8 cellular contexts compared by ENCODE assay signal in genomic region chr7:100053201-100053600, GRCh38. TPM values are rescaled to one million over a fixed set of nuclear protein-coding genes. Genes with fewer than 3 reads are reported as not detected.
DNase-seq lines count a peak whose midpoint lies in the region; ATAC-seq, FAIRE-seq and TF ChIP-seq lines count a peak whose summit lies in the region.

No MANE protein-coding gene starts in this region.

- CTCF ChIA-PET in H1 (lab: Charles Lee; ENCODE audit: partially characterized antibody): interaction anchor here (0.6 to 2.3 kb wide), 11 partner anchors 11 to 176 kb away, joined by 3 to 15 read pairs (median 4); partner anchors contain the start of gene OR2AE1

- peaks cover 9 to 24% (median 16%) of the 10 kb centered on the region in 4 donors for H3K4me1 Mint-ChIP-seq in naive thymus-derived CD8-positive, alpha-beta T cell

- H2AK5ac ChIP-seq in H1 (ENCODE audit: low read depth, low read length): no peak overlapping the region

- H4K5ac ChIP-seq in H1 (ENCODE audit: insufficient read length, low read depth, low read length): no peak overlapping the region

- 96% methylated on average over 3 of the region's 3 CpGs; no CpG with 5 or more reads in 1 of the 2 experiments for WGBS in H1 (ENCODE audit: extremely low coverage in 1 of 2, insufficient coverage in 1 of 2, insufficient read length in 1 of 2, insufficient replicate concordance in 2 of 2, low coverage in 1 of 2, low lambda C conversion rate in 2 of 2, missing lambda C conversion rate in 1 of 2), 2 experiments
- WGBS in ovary, 3 donors: 33 to 67% (median 65%) methylated on average over 3 of the region's 3 CpGs

- H3K27ac ChIP-seq in H1 (ENCODE audit: low read depth, low read length): no peak overlapping the region
- H3K27ac ChIP-seq in ovary: no peak overlapping the region

- H2BK5ac ChIP-seq in H1 (ENCODE audit: low read depth, low read length): no peak overlapping the region

- no peak overlapping the region for H3K56ac ChIP-seq in H1 (replicated peaks; ENCODE audit: insufficient read length, low read depth, low read length)

- H3K4me3 ChIP-seq in H1 (ENCODE audit: extremely low read depth in 1 of 4, insufficient read depth in 2 of 4, low read depth in 3 of 4, low read length in 4 of 4): no peak overlapping the region
- H3K4me3 ChIP-seq in ovary: no peak overlapping the region

- POLR2A ChIA-PET in H1 (lab: Charles Lee; ENCODE audit: partially characterized antibody): interaction anchor here (0.6 to 18.6 kb wide), 6 partner anchors 12 to 59 kb away, joined by 3 to 294 read pairs (median 6); partner anchors contain the start of gene ZNF3
- POLR2A ChIA-PET in naive thymus-derived CD8-positive, alpha-beta T cell (lab: Charles Lee): no interaction called here

- no peak overlapping the region for H4K91ac ChIP-seq in H1 (replicated peaks; ENCODE audit: insufficient read length, low read length)

- TF ChIP-seq EP300 in H1 (IDR thresholded peaks at IDR 0.05; ENCODE audit: borderline replicate concordance in 1 of 2, low read depth in 2 of 2, low read length in 2 of 2) (no peak), ovary (IDR thresholded peaks at IDR 0.05) (no peak)

- H3K18ac ChIP-seq in H1 (ENCODE audit: extremely low read depth, low read length): no peak overlapping the region

- H3K14ac ChIP-seq in H1 (ENCODE audit: insufficient read length): no peak overlapping the region

- TF ChIP-seq RAD21 in H1 (IDR thresholded peaks at IDR 0.05 in 1 of 2, conservative IDR thresholded peaks at IDR 0.05 in 1 of 2; ENCODE audit: low read depth in 2 of 2, low read length in 2 of 2): peak; percentile 61 to 65

- no peak overlapping the region for H3K27ac Mint-ChIP-seq in naive thymus-derived CD8-positive, alpha-beta T cell

- H3K79me1 ChIP-seq in H1 (ENCODE audit: low read depth, low read length): peaks cover 7% of the 10 kb centered on the region; the same call in 1 of the 2 replicates

- TF ChIP-seq POLR2A in H1 (IDR thresholded peaks at IDR 0.05; ENCODE audit: control extremely low read depth in 1 of 2, low read depth in 2 of 2, low read length in 2 of 2) (no peak), ovary (IDR thresholded peaks at IDR 0.05) (no peak)

- H3K36me3 Mint-ChIP-seq in naive thymus-derived CD8-positive, alpha-beta T cell: peaks cover 0 to 17% (median 0%) of the 10 kb centered on the region in 3 donors

- no peak overlapping the region for H3K23ac ChIP-seq in H1 (ENCODE audit: insufficient read length)

- H3K9ac ChIP-seq in H1 (replicated peaks in 1 of 4; ENCODE audit: extremely low read depth in 1 of 4, low read depth in 3 of 4, low read length in 3 of 4): no peak overlapping the region

- no peak for FAIRE-seq in H1 (lab: Jason Lieb, UNC)

- H2AFZ ChIP-seq in H1 (ENCODE audit: low read length): no peak overlapping the region

- H3K4me3 Mint-ChIP-seq in naive thymus-derived CD8-positive, alpha-beta T cell: no peak overlapping the region

- intact Hi-C loops in ovary (cut with DNase I): no loop called here

- peaks cover 0 to 36% of the 10 kb centered on the region in 2 experiments; a peak in 3 of 4 replicates for H3K79me2 ChIP-seq in H1 (ENCODE audit: control insufficient read depth in 1 of 2, insufficient read depth in 2 of 2, low read length in 2 of 2)

- no peak overlapping the region for H2BK20ac ChIP-seq in H1 (ENCODE audit: low read length)

- H2BK12ac ChIP-seq in H1 (ENCODE audit: low read depth, low read length): no peak overlapping the region

- ATAC-seq in naive thymus-derived CD8-positive, alpha-beta T cell: peak in 1 of 2 donors; percentile 24
- no peak for ATAC-seq in HG02840 (IDR thresholded peaks at IDR 0.05; ENCODE audit: low FRiP score, unreplicated experiment)

- H4K20me1 ChIP-seq in H1 (replicated peaks in 1 of 2; ENCODE audit: control insufficient read depth in 1 of 2, insufficient read depth in 2 of 2, low read length in 2 of 2): peaks cover 0 to 2% of the 10 kb centered on the region in 2 experiments

- TF ChIP-seq CTCF in H1 (IDR thresholded peaks at IDR 0.05; ENCODE audit: control extremely low read depth in 1 of 3, insufficient read depth in 1 of 3, low read depth in 1 of 3, low read length in 3 of 3) (peak in 2 of 3 experiments; percentile 23 to 42; a peak in 2 of 4 replicates), ovary (IDR thresholded peaks at IDR 0.05) (no peak)

- H2BK15ac ChIP-seq in H1 (ENCODE audit: low read length): no peak overlapping the region

- peaks cover 4 to 25% (median 13%) of the 10 kb centered on the region in 4 experiments; a peak in 7 of 8 replicates for H3K36me3 ChIP-seq in H1 (ENCODE audit: control insufficient read depth in 2 of 4, insufficient read depth in 4 of 4, low read length in 3 of 4)
- H3K36me3 ChIP-seq in ovary: no peaks in the 10 kb centered on the region

- no peaks in the 10 kb centered on the region for H3K9me3 Mint-ChIP-seq in naive thymus-derived CD8-positive, alpha-beta T cell

- no peak overlapping the region for H4K8ac ChIP-seq in H1 (ENCODE audit: extremely low read depth, insufficient read depth, low read length)

- H2BK120ac ChIP-seq in H1 (replicated peaks; ENCODE audit: low read depth, low read length): no peak overlapping the region

- H3K27me3 ChIP-seq in H1 (replicated peaks in 1 of 4; ENCODE audit: control insufficient read depth in 3 of 4, extremely low read depth in 1 of 4, insufficient read depth in 3 of 4, low read length in 3 of 4): peaks cover 0 to 1% (median 0%) of the 10 kb centered on the region in 4 experiments; a peak in 1 of 7 replicates
- no peaks in the 10 kb centered on the region for H3K27me3 ChIP-seq in ovary

- peaks cover 6% of the 10 kb centered on the region; the same call in 1 of the 2 replicates for H3K23me2 ChIP-seq in H1 (ENCODE audit: low read depth, low read length)

- no peak overlapping the region for H3K4ac ChIP-seq in H1 (replicated peaks; ENCODE audit: insufficient read length, low read depth, low read length)

- H3K4me1 ChIP-seq in H1 (replicated peaks in 1 of 4; ENCODE audit: control insufficient read depth in 3 of 4, insufficient read depth in 4 of 4, low read length in 3 of 4) (peaks cover 0 to 3% (median 0%) of the 10 kb centered on the region in 4 experiments; a peak in 3 of 7 replicates), ovary (ENCODE audit: insufficient read depth) (peaks cover 5% of the 10 kb centered on the region)

- DNase-seq in stimulated activated CD4-positive, alpha-beta T cell treated with anti-CD3 and anti-CD28 coated beads, Interleukin-15, amount 100 ng/mL, for 24 hours: peak; percentile 14
- DNase-seq in stimulated activated CD4-positive, alpha-beta T cell treated with anti-CD3 and anti-CD28 coated beads, Interleukin-2, amount 100 ng/mL, for 24 hours: no peak
- peak; percentile 76 for DNase-seq in NCI-H1092 (lab: John Stamatoyannopoulos, UW)
- DNase-seq in SHP77 treated with DMSO at 0.1 percent for 48 hours (lab: John Stamatoyannopoulos, UW): peak; percentile 56
- DNase-seq in H1 (ENCODE audit: low read depth in 1 of 2, low spot score in 2 of 2): no peak
- DNase-seq in naive thymus-derived CD8-positive, alpha-beta T cell: peak in 7 of 10 donors; percentile 7 to 55 (median 28)
- no peak for DNase-seq in ovary

- H3K27me3 Mint-ChIP-seq in naive thymus-derived CD8-positive, alpha-beta T cell: no peaks in the 10 kb centered on the region

- H3K9me3 ChIP-seq in H1 (ENCODE audit: insufficient read depth in 2 of 2, low read depth in 1 of 2, low read length in 1 of 2) (no peaks in the 10 kb centered on the region), ovary (no peaks in the 10 kb centered on the region)

- no peak overlapping the region for H3K4me2 ChIP-seq in H1 (ENCODE audit: insufficient read depth in 1 of 2, low read depth in 2 of 2, low read length in 2 of 2)

RNA-seq across cellular contexts. Expression of gene ZSCAN21, which starts 3.6 kb away (rescaled TPM):
- 25.4 and 26.1 TPM in 2 replicates for total RNA-seq in H1 (2021; fragmentation: NEBNext Ultra II Directional; extraction: Animal tissue kit (Norgen Biotek cat#: 25700))
- polyA plus RNA-seq in H1 (2011; rRNA removed): 12.7 and 15.4 TPM in 2 replicates
- polyA plus RNA-seq in H1 (2011; cell fraction: cytosol; rRNA removed): 21.4 TPM
- polyA plus RNA-seq in H1 (2011; cell fraction: nucleus; rRNA removed): 14.6 TPM
- 16.0 to 21.1 TPM (median 18.6 TPM) in 4 replicates for polyA plus RNA-seq in H1 (2012, experiment 1 of 2)
- 7.2 TPM for polyA plus RNA-seq in H1 (2012, experiment 2 of 2)
- polyA plus RNA-seq in H1 (2013, experiment 1 of 2): 15.8 TPM
- 14.5 TPM for polyA plus RNA-seq in H1 (2013, experiment 2 of 2)
- polyA minus RNA-seq in H1 (2011; rRNA and poly(A)+ RNA removed): 20.6 and 21.4 TPM in 2 replicates
- polyA minus RNA-seq in H1 (2011; cell fraction: cytosol; rRNA and poly(A)+ RNA removed): 8.1 TPM
- 11.5 TPM for polyA minus RNA-seq in H1 (2011; cell fraction: nucleus; rRNA and poly(A)+ RNA removed)
- total RNA-seq in naive thymus-derived CD8-positive, alpha-beta T cell: 10 to 100 TPM in 1 of 2 experiments, 1 to 10 TPM in 1; 8.3 to 10.5 TPM
- polyA plus RNA-seq in naive thymus-derived CD8-positive, alpha-beta T cell: 10 to 100 TPM in 1 of 3 donors, 1 to 10 TPM in 2; 5.2 to 11.2 (median 8.2) TPM
- 10 to 100 TPM in 6 of 7 donors, 1 to 10 TPM in 1; 9.2 to 16.2 (median 13.5) TPM for total RNA-seq in ovary
- polyA plus RNA-seq in ovary: 10 to 100 TPM in 1 of 2 donors, 1 to 10 TPM in 1; 9.2 to 11.8 TPM

RNA-seq across cellular contexts. Expression of gene ZNF3, which starts 28.3 kb away (rescaled TPM):
- total RNA-seq in H1 (2021; fragmentation: NEBNext Ultra II Directional; extraction: Animal tissue kit (Norgen Biotek cat#: 25700)): 49.1 and 50.7 TPM in 2 replicates
- 21.3 and 26.9 TPM in 2 replicates for polyA plus RNA-seq in H1 (2011; rRNA removed)
- polyA plus RNA-seq in H1 (2011; cell fraction: cytosol; rRNA removed): 33.8 TPM
- 58.8 TPM for polyA plus RNA-seq in H1 (2011; cell fraction: nucleus; rRNA removed)
- 33.0 to 39.4 TPM (median 38.3 TPM) in 4 replicates for polyA plus RNA-seq in H1 (2012, experiment 1 of 2)
- 17.4 TPM for polyA plus RNA-seq in H1 (2012, experiment 2 of 2)
- 55.9 TPM for polyA plus RNA-seq in H1 (2013, experiment 1 of 2)
- 49.7 TPM for polyA plus RNA-seq in H1 (2013, experiment 2 of 2)
- polyA minus RNA-seq in H1 (2011; rRNA and poly(A)+ RNA removed): 73.2 and 75.3 TPM in 2 replicates
- polyA minus RNA-seq in H1 (2011; cell fraction: cytosol; rRNA and poly(A)+ RNA removed): 24.1 TPM
- 97.8 TPM for polyA minus RNA-seq in H1 (2011; cell fraction: nucleus; rRNA and poly(A)+ RNA removed)
- total RNA-seq in naive thymus-derived CD8-positive, alpha-beta T cell: 10 to 100 TPM; 42.7 to 48.8 TPM
- polyA plus RNA-seq in naive thymus-derived CD8-positive, alpha-beta T cell: 10 to 100 TPM; 17.4 to 28.4 (median 20.2) TPM
- 10 to 100 TPM; 21.9 to 45.0 (median 38.4) TPM for total RNA-seq in ovary
- 10 to 100 TPM; 28.0 to 41.3 TPM for polyA plus RNA-seq in ovary

RNA-seq across cellular contexts. Expression of gene COPS6, which starts 35.6 kb away (rescaled TPM):
- 127 and 128 TPM in 2 replicates for total RNA-seq in H1 (2021; fragmentation: NEBNext Ultra II Directional; extraction: Animal tissue kit (Norgen Biotek cat#: 25700))
- 159 and 225 TPM in 2 replicates for polyA plus RNA-seq in H1 (2011; rRNA removed)
- 182 TPM for polyA plus RNA-seq in H1 (2011; cell fraction: cytosol; rRNA removed)
- polyA plus RNA-seq in H1 (2011; cell fraction: nucleus; rRNA removed): 125 TPM
- 126 to 168 TPM (median 164 TPM) in 4 replicates for polyA plus RNA-seq in H1 (2012, experiment 1 of 2)
- polyA plus RNA-seq in H1 (2012, experiment 2 of 2): 93.7 TPM
- 98.9 TPM for polyA plus RNA-seq in H1 (2013, experiment 1 of 2)
- 103 TPM for polyA plus RNA-seq in H1 (2013, experiment 2 of 2)
- 154 and 162 TPM in 2 replicates for polyA minus RNA-seq in H1 (2011; rRNA and poly(A)+ RNA removed)
- polyA minus RNA-seq in H1 (2011; cell fraction: cytosol; rRNA and poly(A)+ RNA removed): 75.1 TPM
- 66.5 TPM for polyA minus RNA-seq in H1 (2011; cell fraction: nucleus; rRNA and poly(A)+ RNA removed)
- 10 to 100 TPM; 72.0 to 80.2 TPM for total RNA-seq in naive thymus-derived CD8-positive, alpha-beta T cell
- 100 to 1,000 TPM; 107 to 145 (median 121) TPM for polyA plus RNA-seq in naive thymus-derived CD8-positive, alpha-beta T cell
- 100 to 1,000 TPM in 2 of 7 donors, 10 to 100 TPM in 5; 33.6 to 110 (median 98.2) TPM for total RNA-seq in ovary
- 100 to 1,000 TPM in 1 of 2 donors, 10 to 100 TPM in 1; 97.4 to 145 TPM for polyA plus RNA-seq in ovary

RNA-seq across cellular contexts. Expression of gene ZKSCAN1, which starts 37.8 kb away (rescaled TPM):
- total RNA-seq in H1 (2021; fragmentation: NEBNext Ultra II Directional; extraction: Animal tissue kit (Norgen Biotek cat#: 25700)): 37.7 and 40.6 TPM in 2 replicates
- polyA plus RNA-seq in H1 (2011; rRNA removed) (8.2 and 9.3 TPM in 2 replicates), ovary (10 to 100 TPM; 14.2 to 29.4 TPM)
- polyA plus RNA-seq in H1 (2011; cell fraction: cytosol; rRNA removed): 16.9 TPM
- 31.1 TPM for polyA plus RNA-seq in H1 (2011; cell fraction: nucleus; rRNA removed)
- polyA plus RNA-seq in H1 (2012, experiment 1 of 2): 12.1 to 18.6 TPM (median 14.9 TPM) in 4 replicates
- 1.7 TPM for polyA plus RNA-seq in H1 (2012, experiment 2 of 2)
- polyA plus RNA-seq in H1 (2013, experiment 1 of 2): 11.8 TPM
- polyA plus RNA-seq in H1 (2013, experiment 2 of 2): 10.7 TPM
- polyA minus RNA-seq in H1 (2011; rRNA and poly(A)+ RNA removed): 60.6 and 68.2 TPM in 2 replicates
- 28.3 TPM for polyA minus RNA-seq in H1 (2011; cell fraction: cytosol; rRNA and poly(A)+ RNA removed)
- 22.6 TPM for polyA minus RNA-seq in H1 (2011; cell fraction: nucleus; rRNA and poly(A)+ RNA removed)
- total RNA-seq in naive thymus-derived CD8-positive, alpha-beta T cell: 100 to 1,000 TPM; 104 to 108 TPM
- polyA plus RNA-seq in naive thymus-derived CD8-positive, alpha-beta T cell: 10 to 100 TPM; 39.1 to 63.6 (median 47.1) TPM
- total RNA-seq in ovary: 10 to 100 TPM; 28.8 to 90.7 (median 73.9) TPM

RNA-seq across cellular contexts. Expression of gene MCM7, which starts 48.0 kb away (rescaled TPM):
- 339 and 344 TPM in 2 replicates for total RNA-seq in H1 (2021; fragmentation: NEBNext Ultra II Directional; extraction: Animal tissue kit (Norgen Biotek cat#: 25700))
- 313 and 394 TPM in 2 replicates for polyA plus RNA-seq in H1 (2011; rRNA removed)
- polyA plus RNA-seq in H1 (2011; cell fraction: cytosol; rRNA removed): 370 TPM
- 732 TPM for polyA plus RNA-seq in H1 (2011; cell fraction: nucleus; rRNA removed)
- polyA plus RNA-seq in H1 (2012, experiment 1 of 2): 297 to 387 TPM (median 352 TPM) in 4 replicates
- 212 TPM for polyA plus RNA-seq in H1 (2012, experiment 2 of 2)
- 254 TPM for polyA plus RNA-seq in H1 (2013, experiment 1 of 2)
- polyA plus RNA-seq in H1 (2013, experiment 2 of 2): 229 TPM
- polyA minus RNA-seq in H1 (2011; rRNA and poly(A)+ RNA removed): 344 and 385 TPM in 2 replicates
- polyA minus RNA-seq in H1 (2011; cell fraction: cytosol; rRNA and poly(A)+ RNA removed): 320 TPM
- polyA minus RNA-seq in H1 (2011; cell fraction: nucleus; rRNA and poly(A)+ RNA removed): 348 TPM
- 100 to 1,000 TPM; 159 to 161 TPM for total RNA-seq in naive thymus-derived CD8-positive, alpha-beta T cell
- 10 to 100 TPM; 28.7 to 46.6 (median 40.1) TPM for polyA plus RNA-seq in naive thymus-derived CD8-positive, alpha-beta T cell
- total RNA-seq in ovary: 10 to 100 TPM; 24.4 to 57.6 (median 37.9) TPM
- 10 to 100 TPM; 45.1 to 79.7 TPM for polyA plus RNA-seq in ovary

Comparison
In these comparisons a context has a peak if more than half of its experiments do, and no peak if none do; other contexts are left out.
1. DNase-seq: peak in stimulated activated CD4-positive, alpha-beta T cell treated with anti-CD3 and anti-CD28 coated beads, Interleukin-15, amount 100 ng/mL, for 24 hours (single experiment), NCI-H1092 (single experiment), SHP77 treated with DMSO at 0.1 percent for 48 hours (single experiment) and naive thymus-derived CD8-positive, alpha-beta T cell (7 of 10); none in stimulated activated CD4-positive, alpha-beta T cell treated with anti-CD3 and anti-CD28 coated beads, Interleukin-2, amount 100 ng/mL, for 24 hours (0 of 2), H1 (0 of 2) and ovary (0 of 5).
2. CTCF ChIP-seq: peak in H1 (2 of 3); none in ovary (0 of 3).